ENCODE assay signal across 1 cellular context in genomic region chr20:39048000-39048696, GRCh38.
TF ChIP-seq lines count a peak whose summit lies in the region.

No MANE protein-coding gene starts in this region.

TF ChIP-seq in HepG2, 621 proteins besides CTCF, POLR2A, EP300 and RAD21 (continued from another document and continues in another):
- TF ChIP-seq, protein P1, sequence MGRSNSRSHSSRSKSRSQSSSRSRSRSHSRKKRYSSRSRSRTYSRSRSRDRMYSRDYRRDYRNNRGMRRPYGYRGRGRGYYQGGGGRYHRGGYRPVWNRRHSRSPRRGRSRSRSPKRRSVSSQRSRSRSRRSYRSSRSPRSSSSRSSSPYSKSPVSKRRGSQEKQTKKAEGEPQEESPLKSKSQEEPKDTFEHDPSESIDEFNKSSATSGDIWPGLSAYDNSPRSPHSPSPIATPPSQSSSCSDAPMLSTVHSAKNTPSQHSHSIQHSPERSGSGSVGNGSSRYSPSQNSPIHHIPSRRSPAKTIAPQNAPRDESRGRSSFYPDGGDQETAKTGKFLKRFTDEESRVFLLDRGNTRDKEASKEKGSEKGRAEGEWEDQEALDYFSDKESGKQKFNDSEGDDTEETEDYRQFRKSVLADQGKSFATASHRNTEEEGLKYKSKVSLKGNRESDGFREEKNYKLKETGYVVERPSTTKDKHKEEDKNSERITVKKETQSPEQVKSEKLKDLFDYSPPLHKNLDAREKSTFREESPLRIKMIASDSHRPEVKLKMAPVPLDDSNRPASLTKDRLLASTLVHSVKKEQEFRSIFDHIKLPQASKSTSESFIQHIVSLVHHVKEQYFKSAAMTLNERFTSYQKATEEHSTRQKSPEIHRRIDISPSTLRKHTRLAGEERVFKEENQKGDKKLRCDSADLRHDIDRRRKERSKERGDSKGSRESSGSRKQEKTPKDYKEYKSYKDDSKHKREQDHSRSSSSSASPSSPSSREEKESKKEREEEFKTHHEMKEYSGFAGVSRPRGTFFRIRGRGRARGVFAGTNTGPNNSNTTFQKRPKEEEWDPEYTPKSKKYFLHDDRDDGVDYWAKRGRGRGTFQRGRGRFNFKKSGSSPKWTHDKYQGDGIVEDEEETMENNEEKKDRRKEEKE (IDR thresholded peaks at IDR 0.05): no peak
- TF ChIP-seq ZMYM3 (CRISPR knock-in tag; IDR thresholded peaks at IDR 0.05): peak; percentile 83
- TF ChIP-seq ZNF749 (CRISPR knock-in tag; IDR thresholded peaks at IDR 0.05; ENCODE audit: borderline replicate concordance): no peak
- TF ChIP-seq ELF3 (CRISPR knock-in tag; IDR thresholded peaks at IDR 0.05): peak; percentile 51; the same call in 1 of the 2 replicates
- TF ChIP-seq ZMYM2 (CRISPR knock-in tag; IDR thresholded peaks at IDR 0.05): no peak
- TF ChIP-seq EEA1 (CRISPR knock-in tag; IDR thresholded peaks at IDR 0.05; ENCODE audit: borderline replicate concordance): peak; percentile 77; the same call in 1 of the 2 replicates
- TF ChIP-seq RXRA (CRISPR knock-in tag; IDR thresholded peaks at IDR 0.05): peak; percentile 18; the same call in 1 of the 2 replicates
- peak; percentile 93; the same call in 1 of the 2 replicates for TF ChIP-seq ZNF280B (CRISPR knock-in tag; IDR thresholded peaks at IDR 0.05; ENCODE audit: borderline replicate concordance)
- TF ChIP-seq ZNF891 (CRISPR knock-in tag; IDR thresholded peaks at IDR 0.05): peak; percentile 67; the same call in 1 of the 2 replicates
- peak; percentile 79; the same call in 1 of the 2 replicates for TF ChIP-seq SMAD1 (CRISPR knock-in tag; IDR thresholded peaks at IDR 0.05; ENCODE audit: borderline replicate concordance, low read depth)
- TF ChIP-seq SP5 (CRISPR knock-in tag; IDR thresholded peaks at IDR 0.05; ENCODE audit: borderline replicate concordance, low read depth): 0 out of 2 replicates have a peak, but pooled peaks have one; percentile 15
- no peak for TF ChIP-seq SCMH1 (CRISPR knock-in tag; IDR thresholded peaks at IDR 0.05; ENCODE audit: borderline replicate concordance)
- no peak for TF ChIP-seq ZNF569 (CRISPR knock-in tag; IDR thresholded peaks at IDR 0.05; ENCODE audit: borderline replicate concordance)
- peak; percentile 78; the same call in 1 of the 2 replicates for TF ChIP-seq IRF2 (CRISPR knock-in tag; IDR thresholded peaks at IDR 0.05)
- peak; percentile 34 for TF ChIP-seq ZFP91 (CRISPR knock-in tag; IDR thresholded peaks at IDR 0.05; ENCODE audit: borderline replicate concordance)
- peak; percentile 20; the same call in 1 of the 2 replicates for TF ChIP-seq ZNF644 (CRISPR knock-in tag; IDR thresholded peaks at IDR 0.05; ENCODE audit: low read depth)
- peak; percentile 79 for TF ChIP-seq TEAD3 (CRISPR knock-in tag; optimal IDR thresholded peaks at IDR 0.05; ENCODE audit: borderline replicate concordance)
- 0 out of 2 replicates have a peak, but pooled peaks have one; percentile 25 for TF ChIP-seq TGIF2 (CRISPR knock-in tag; IDR thresholded peaks at IDR 0.05)
- TF ChIP-seq ATF2 (CRISPR knock-in tag; IDR thresholded peaks at IDR 0.05): peak; percentile 27; the same call in 1 of the 2 replicates
- TF ChIP-seq ERF (CRISPR knock-in tag; IDR thresholded peaks at IDR 0.05): peak; percentile 94
- TF ChIP-seq ZNF75D (CRISPR knock-in tag; IDR thresholded peaks at IDR 0.05; ENCODE audit: borderline replicate concordance): no peak
- TF ChIP-seq, protein P2, sequence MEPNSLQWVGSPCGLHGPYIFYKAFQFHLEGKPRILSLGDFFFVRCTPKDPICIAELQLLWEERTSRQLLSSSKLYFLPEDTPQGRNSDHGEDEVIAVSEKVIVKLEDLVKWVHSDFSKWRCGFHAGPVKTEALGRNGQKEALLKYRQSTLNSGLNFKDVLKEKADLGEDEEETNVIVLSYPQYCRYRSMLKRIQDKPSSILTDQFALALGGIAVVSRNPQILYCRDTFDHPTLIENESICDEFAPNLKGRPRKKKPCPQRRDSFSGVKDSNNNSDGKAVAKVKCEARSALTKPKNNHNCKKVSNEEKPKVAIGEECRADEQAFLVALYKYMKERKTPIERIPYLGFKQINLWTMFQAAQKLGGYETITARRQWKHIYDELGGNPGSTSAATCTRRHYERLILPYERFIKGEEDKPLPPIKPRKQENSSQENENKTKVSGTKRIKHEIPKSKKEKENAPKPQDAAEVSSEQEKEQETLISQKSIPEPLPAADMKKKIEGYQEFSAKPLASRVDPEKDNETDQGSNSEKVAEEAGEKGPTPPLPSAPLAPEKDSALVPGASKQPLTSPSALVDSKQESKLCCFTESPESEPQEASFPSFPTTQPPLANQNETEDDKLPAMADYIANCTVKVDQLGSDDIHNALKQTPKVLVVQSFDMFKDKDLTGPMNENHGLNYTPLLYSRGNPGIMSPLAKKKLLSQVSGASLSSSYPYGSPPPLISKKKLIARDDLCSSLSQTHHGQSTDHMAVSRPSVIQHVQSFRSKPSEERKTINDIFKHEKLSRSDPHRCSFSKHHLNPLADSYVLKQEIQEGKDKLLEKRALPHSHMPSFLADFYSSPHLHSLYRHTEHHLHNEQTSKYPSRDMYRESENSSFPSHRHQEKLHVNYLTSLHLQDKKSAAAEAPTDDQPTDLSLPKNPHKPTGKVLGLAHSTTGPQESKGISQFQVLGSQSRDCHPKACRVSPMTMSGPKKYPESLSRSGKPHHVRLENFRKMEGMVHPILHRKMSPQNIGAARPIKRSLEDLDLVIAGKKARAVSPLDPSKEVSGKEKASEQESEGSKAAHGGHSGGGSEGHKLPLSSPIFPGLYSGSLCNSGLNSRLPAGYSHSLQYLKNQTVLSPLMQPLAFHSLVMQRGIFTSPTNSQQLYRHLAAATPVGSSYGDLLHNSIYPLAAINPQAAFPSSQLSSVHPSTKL (CRISPR knock-in tag; IDR thresholded peaks at IDR 0.05): peak; percentile 53
- TF ChIP-seq ARID2 (CRISPR knock-in tag; IDR thresholded peaks at IDR 0.05; ENCODE audit: borderline replicate concordance): no peak
- TF ChIP-seq IRF9 (CRISPR knock-in tag; IDR thresholded peaks at IDR 0.05; ENCODE audit: borderline replicate concordance): peak; percentile 89; the same call in 1 of the 2 replicates
- TF ChIP-seq ZNF687 (CRISPR knock-in tag; IDR thresholded peaks at IDR 0.05): peak; percentile 77
- 0 out of 2 replicates have a peak, but pooled peaks have one; percentile 24 for TF ChIP-seq JUN (CRISPR knock-in tag; IDR thresholded peaks at IDR 0.05)
- TF ChIP-seq KDM2A (CRISPR knock-in tag; IDR thresholded peaks at IDR 0.05; ENCODE audit: borderline replicate concordance, low read depth): peak; percentile 92
- peak; percentile 69 for TF ChIP-seq GATAD1 (CRISPR knock-in tag; IDR thresholded peaks at IDR 0.05)
- TF ChIP-seq CAMTA2 (CRISPR knock-in tag; IDR thresholded peaks at IDR 0.05; ENCODE audit: borderline replicate concordance): no peak
- TF ChIP-seq, protein P3, sequence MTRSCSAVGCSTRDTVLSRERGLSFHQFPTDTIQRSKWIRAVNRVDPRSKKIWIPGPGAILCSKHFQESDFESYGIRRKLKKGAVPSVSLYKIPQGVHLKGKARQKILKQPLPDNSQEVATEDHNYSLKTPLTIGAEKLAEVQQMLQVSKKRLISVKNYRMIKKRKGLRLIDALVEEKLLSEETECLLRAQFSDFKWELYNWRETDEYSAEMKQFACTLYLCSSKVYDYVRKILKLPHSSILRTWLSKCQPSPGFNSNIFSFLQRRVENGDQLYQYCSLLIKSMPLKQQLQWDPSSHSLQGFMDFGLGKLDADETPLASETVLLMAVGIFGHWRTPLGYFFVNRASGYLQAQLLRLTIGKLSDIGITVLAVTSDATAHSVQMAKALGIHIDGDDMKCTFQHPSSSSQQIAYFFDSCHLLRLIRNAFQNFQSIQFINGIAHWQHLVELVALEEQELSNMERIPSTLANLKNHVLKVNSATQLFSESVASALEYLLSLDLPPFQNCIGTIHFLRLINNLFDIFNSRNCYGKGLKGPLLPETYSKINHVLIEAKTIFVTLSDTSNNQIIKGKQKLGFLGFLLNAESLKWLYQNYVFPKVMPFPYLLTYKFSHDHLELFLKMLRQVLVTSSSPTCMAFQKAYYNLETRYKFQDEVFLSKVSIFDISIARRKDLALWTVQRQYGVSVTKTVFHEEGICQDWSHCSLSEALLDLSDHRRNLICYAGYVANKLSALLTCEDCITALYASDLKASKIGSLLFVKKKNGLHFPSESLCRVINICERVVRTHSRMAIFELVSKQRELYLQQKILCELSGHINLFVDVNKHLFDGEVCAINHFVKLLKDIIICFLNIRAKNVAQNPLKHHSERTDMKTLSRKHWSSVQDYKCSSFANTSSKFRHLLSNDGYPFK (CRISPR knock-in tag; IDR thresholded peaks at IDR 0.05; ENCODE audit: borderline replicate concordance): peak; percentile 46; the same call in 1 of the 2 replicates
- TF ChIP-seq, protein P4, sequence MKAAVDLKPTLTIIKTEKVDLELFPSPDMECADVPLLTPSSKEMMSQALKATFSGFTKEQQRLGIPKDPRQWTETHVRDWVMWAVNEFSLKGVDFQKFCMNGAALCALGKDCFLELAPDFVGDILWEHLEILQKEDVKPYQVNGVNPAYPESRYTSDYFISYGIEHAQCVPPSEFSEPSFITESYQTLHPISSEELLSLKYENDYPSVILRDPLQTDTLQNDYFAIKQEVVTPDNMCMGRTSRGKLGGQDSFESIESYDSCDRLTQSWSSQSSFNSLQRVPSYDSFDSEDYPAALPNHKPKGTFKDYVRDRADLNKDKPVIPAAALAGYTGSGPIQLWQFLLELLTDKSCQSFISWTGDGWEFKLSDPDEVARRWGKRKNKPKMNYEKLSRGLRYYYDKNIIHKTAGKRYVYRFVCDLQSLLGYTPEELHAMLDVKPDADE (CRISPR knock-in tag; IDR thresholded peaks at IDR 0.05): no peak
- TF ChIP-seq FOXA1 (IDR thresholded peaks at IDR 0.05): no peak
- TF ChIP-seq FOXA1 (CRISPR knock-in tag; IDR thresholded peaks at IDR 0.05): no peak
- TF ChIP-seq MEIS1 (CRISPR knock-in tag; IDR thresholded peaks at IDR 0.05; ENCODE audit: borderline replicate concordance): peak; percentile 84; the same call in 1 of the 2 replicates
- TF ChIP-seq KLF11 (CRISPR knock-in tag; IDR thresholded peaks at IDR 0.05): 0 out of 2 replicates have a peak, but pooled peaks have one; percentile 42
- TF ChIP-seq SPEN (CRISPR knock-in tag; IDR thresholded peaks at IDR 0.05; ENCODE audit: low read depth): peak; percentile 58; the same call in 1 of the 2 replicates
- TF ChIP-seq ZNF343 (CRISPR knock-in tag; IDR thresholded peaks at IDR 0.05): 0 out of 2 replicates have a peak, but pooled peaks have one; percentile 44
